Comparison of ENCODE assay signal across 7 cellular contexts in the genomic region with DNA sequence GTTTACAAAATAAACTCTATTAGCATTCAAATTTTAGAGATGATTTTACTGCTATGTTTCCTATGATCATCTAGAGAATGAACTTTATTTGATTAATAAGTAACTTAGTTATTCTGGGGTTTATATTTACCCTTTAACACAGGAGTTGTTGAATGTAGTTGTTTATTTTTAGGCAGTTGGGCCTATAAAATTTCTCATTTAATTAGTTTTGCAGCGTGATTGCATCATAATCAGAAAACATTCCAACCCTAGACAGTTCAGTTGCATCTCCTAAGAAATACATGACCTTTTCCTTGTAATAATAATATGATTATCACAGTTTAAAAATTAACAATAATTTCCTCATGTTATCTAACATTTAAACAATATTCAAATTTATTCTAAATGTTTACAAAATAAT.
"Had no signal": no experiment of that assay in that cellular context is flagged by ENCODE, and none has a peak within 500 bp of the region (broad histone marks: within the 10 kb centered on the region; RNA-seq: fewer than 3 reads in every experiment).

No MANE protein-coding gene starts in this region.

- H3K27ac ChIP-seq: HL-60, KMS-11 had no signal

- H3K9ac ChIP-seq: KMS-11 had no signal

- H3K4me3 ChIP-seq: GM23338 had no signal

- ATAC-seq: GM23338 had no signal

- DNase-seq: H9, HCEC 1CT, Karpas-422, KBM-7 had no signal

- H2AFZ ChIP-seq: GM23338 had no signal

- H3K4me2 ChIP-seq: GM23338, KMS-11 had no signal
